18 cellular contexts compared by ENCODE assay signal in the genomic region with DNA sequence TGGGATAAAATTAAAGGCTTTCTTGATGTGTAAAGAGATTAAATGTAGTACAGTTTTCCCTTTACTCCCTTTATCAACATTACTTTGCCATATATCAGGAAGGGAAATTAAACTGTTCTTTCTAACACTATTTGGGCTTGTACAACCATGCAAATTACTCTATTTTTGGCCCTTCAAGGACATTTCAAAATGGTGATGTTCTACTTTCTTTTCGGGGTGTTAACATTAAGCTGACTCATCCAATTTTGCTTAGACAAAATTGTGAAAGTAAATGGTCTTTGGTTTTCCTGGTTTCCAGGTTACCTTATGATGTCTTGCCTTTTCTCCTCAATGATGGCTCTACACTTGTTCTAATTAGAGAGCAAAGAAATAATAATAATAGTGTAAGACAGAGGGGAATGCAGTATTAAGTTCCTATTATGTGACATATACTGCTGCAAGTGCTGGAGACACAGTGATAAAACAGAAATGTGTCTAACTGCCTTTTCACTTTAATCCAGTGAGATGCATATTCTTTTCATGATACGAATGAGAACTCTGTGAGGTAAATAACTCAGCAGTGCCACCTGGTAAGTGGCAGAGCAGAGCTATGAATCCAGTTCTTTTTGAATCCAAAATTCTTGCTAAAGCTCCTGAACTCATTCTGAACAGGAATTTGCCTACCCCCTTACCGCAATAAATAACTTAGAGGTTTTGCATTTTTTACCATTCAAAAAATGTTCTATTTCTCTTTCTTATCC. TPM values are rescaled to one million over a fixed set of nuclear protein-coding genes. Genes with fewer than 3 reads are reported as not detected.
DNase-seq lines count a peak whose midpoint lies in the region; ATAC-seq, FAIRE-seq and TF ChIP-seq lines count a peak whose summit lies in the region.
"Had no signal": no experiment of that assay in that cellular context is flagged by ENCODE, and none has a peak within 500 bp of the region (broad histone marks: within the 10 kb centered on the region; RNA-seq: fewer than 3 reads in every experiment).

No MANE protein-coding gene starts in this region.

- no peak overlapping the region for H3K23ac ChIP-seq in mesenchymal stem cell (ENCODE audit: low read length in 2 of 2)

- FAIRE-seq in K562 (lab: Jason Lieb, UNC): no peak

- no peaks in the 10 kb centered on the region for H3K9me3 Mint-ChIP-seq in neural progenitor cell
- H3K9me3 Mint-ChIP-seq: activated CD4-positive, alpha-beta T cell treated with anti-CD3 and anti-CD28 coated beads, Interleukin-2, amount 10 ng/mL, durations not matched to agents 24 days and 14 days; activated T-cell treated with anti-CD3 and anti-CD28 coated beads, Interleukin-2, amount 50 U/mL, for 4 hours; CD4-positive, alpha-beta T cell had no signal

- H4K20me1 ChIP-seq in mammary epithelial cell (ENCODE audit: insufficient read depth, low read length) (no peaks in the 10 kb centered on the region), K562 (replicated peaks; ENCODE audit: control insufficient read depth, insufficient read depth, low read length) (no peaks in the 10 kb centered on the region), neural progenitor cell (ENCODE audit: low read depth) (no peaks in the 10 kb centered on the region)

- no peak overlapping the region for H3K18ac ChIP-seq in mesenchymal stem cell (ENCODE audit: low read depth in 1 of 2, low read length in 2 of 2)

- POLR2A ChIA-PET in K562 (lab: Yijun Ruan, JAX): no interaction called here

- H3K4me1 Mint-ChIP-seq in neural progenitor cell: peaks cover 6% of the 10 kb centered on the region
- H3K4me1 Mint-ChIP-seq: activated CD4-positive, alpha-beta T cell treated with anti-CD3 and anti-CD28 coated beads, Interleukin-2, amount 10 ng/mL, durations not matched to agents 24 days and 14 days had no signal

- no peak overlapping the region for H2BK120ac ChIP-seq in mesenchymal stem cell (ENCODE audit: low read depth, low read length)

- H3K4me1 ChIP-seq in mammary epithelial cell (ENCODE audit: insufficient read depth, low read length) (no peaks in the 10 kb centered on the region), breast epithelium (no peaks in the 10 kb centered on the region), K562 (replicated peaks in 1 of 2; ENCODE audit: control insufficient read depth in 2 of 2, insufficient read depth in 2 of 2, low read length in 2 of 2) (no peaks in the 10 kb centered on the region), mesenchymal stem cell (ENCODE audit: control insufficient read depth, insufficient read depth, low read depth, low read length) (no peaks in the 10 kb centered on the region), neural progenitor cell (peaks cover 17% of the 10 kb centered on the region)
- H3K4me1 ChIP-seq: psoas muscle had no signal

- H3K9me1 ChIP-seq in K562 (ENCODE audit: control insufficient read depth, insufficient read depth, low read length): no peaks in the 10 kb centered on the region

- H3K9me3 ChIP-seq in mammary epithelial cell (replicated peaks; ENCODE audit: insufficient read depth, low read length) (no peaks in the 10 kb centered on the region), breast epithelium (no peaks in the 10 kb centered on the region), K562 (replicated peaks; ENCODE audit: control insufficient read depth, insufficient read depth, low read depth, low read length) (no peaks in the 10 kb centered on the region), mesenchymal stem cell (ENCODE audit: control insufficient read depth, low read length) (no peaks in the 10 kb centered on the region), neural progenitor cell (ENCODE audit: low read depth) (no peaks in the 10 kb centered on the region)
- H3K9me3 ChIP-seq: psoas muscle had no signal

- peak overlapping the region in 1 of 2 experiments; percentile 69 for H2BK12ac ChIP-seq in mesenchymal stem cell (ENCODE audit: low read length in 2 of 2)

- no peaks in the 10 kb centered on the region for H3K79me2 ChIP-seq in mammary epithelial cell (ENCODE audit: insufficient read depth, low read length)
- no peaks in the 10 kb centered on the region for H3K79me2 ChIP-seq in K562 (ENCODE audit: control insufficient read depth, insufficient read depth, low read length)
- H3K79me2 ChIP-seq in neural progenitor cell (ENCODE audit: low read depth): no peaks in the 10 kb centered on the region

- no peak overlapping the region for H3K27ac ChIP-seq in mammary epithelial cell (ENCODE audit: insufficient read depth, low read depth, low read length)
- peak overlapping the region in 1 of 2 donors; percentile 10 for H3K27ac ChIP-seq in breast epithelium
- no peak overlapping the region for H3K27ac ChIP-seq in K562 (ENCODE audit: extremely low read depth, low read depth, low read length)
- no peak overlapping the region for H3K27ac ChIP-seq in mesenchymal stem cell (ENCODE audit: low read length, poor library complexity, severe bottlenecking)
- H3K27ac ChIP-seq in neural progenitor cell: no peak overlapping the region
- H3K27ac ChIP-seq: psoas muscle had no signal

- H3K79me1 ChIP-seq in mesenchymal stem cell (replicated peaks; ENCODE audit: low read length, poor library complexity, severe bottlenecking): no peaks in the 10 kb centered on the region

- 0% methylated on average over 3 of the region's 3 CpGs for WGBS in mammary epithelial cell (ENCODE audit: low coverage, missing lambda C conversion rate)
- WGBS in K562 (ENCODE audit: insufficient coverage, low coverage, missing lambda C conversion rate): 2% methylated on average over 3 of the region's 3 CpGs
- 80% methylated on average over 2 of the region's 3 CpGs for WGBS in mesenchymal stem cell

- H3K4ac ChIP-seq in mesenchymal stem cell (ENCODE audit: low read depth in 1 of 2, low read length in 2 of 2): no peak overlapping the region

- no peaks in the 10 kb centered on the region for H3K27me3 Mint-ChIP-seq in neural progenitor cell (ENCODE audit: insufficient read depth, low read depth)

- DNase-seq in mammary epithelial cell (no peak), breast epithelium (ENCODE audit: low spot score in 2 of 2) (no peak), K562 (ENCODE audit: extremely low read depth in 1 of 4, low spot score in 3 of 4) (no peak), mesenchymal stem cell (peak; percentile 48), neural progenitor cell (ENCODE audit: low spot score) (no peak)
- no peak for DNase-seq in activated CD4-positive, alpha-beta T cell treated with anti-CD3 and anti-CD28 coated beads for 1 hour
- DNase-seq: 8988T; activated CD4-positive, alpha-beta T cell treated with anti-CD3 and anti-CD28 coated beads, Interleukin-2, amount 10 ng/mL, durations not matched to agents 24 days and 14 days; activated T-cell treated with anti-CD3 and anti-CD28 coated beads, Interleukin-2, amount 50 U/mL, for 4 hours; CD4-positive, alpha-beta T cell; central memory CD4-positive, alpha-beta T cell; glutamatergic neuron; Kasumi-1; NCI-H1930; psoas muscle; SHP77 had no signal

- TF ChIP-seq POLR2A in breast epithelium (IDR thresholded peaks at IDR 0.05) (no peak), K562 (conservative IDR thresholded peaks at IDR 0.05) (no peak)

- BruUV-seq in mammary epithelial cell (replicated peaks; lab: Mats Ljungman, UMichigan) (no TSS peak), K562 (replicated peaks; lab: Mats Ljungman, UMichigan) (no TSS peak)

- no peaks in the 10 kb centered on the region for H3K36me3 Mint-ChIP-seq in neural progenitor cell

- no peak for TF ChIP-seq EP300 in K562 (IDR thresholded peaks at IDR 0.05; ENCODE audit: low read length)

- H3F3A ChIP-seq in neural progenitor cell (ENCODE audit: low read depth): peaks cover 9% of the 10 kb centered on the region

- peak overlapping the region; percentile 66 for H3K4me2 ChIP-seq in mammary epithelial cell (ENCODE audit: insufficient read depth, low read depth, low read length)
- no peak overlapping the region for H3K4me2 ChIP-seq in K562 (ENCODE audit: insufficient read depth, low read length)
- no peak overlapping the region for H3K4me2 ChIP-seq in mesenchymal stem cell (ENCODE audit: low read length, poor library complexity, severe bottlenecking)
- no peak overlapping the region for H3K4me2 ChIP-seq in neural progenitor cell

- H3K27me3 ChIP-seq in mammary epithelial cell (ENCODE audit: insufficient read depth, low read length) (no peaks in the 10 kb centered on the region), breast epithelium (no peaks in the 10 kb centered on the region), K562 (ENCODE audit: control insufficient read depth in 2 of 2, insufficient read depth in 2 of 2, low read length in 2 of 2) (no peaks in the 10 kb centered on the region), mesenchymal stem cell (ENCODE audit: control insufficient read depth in 1 of 2, insufficient read depth in 1 of 2, low read length in 2 of 2) (no peaks in the 10 kb centered on the region), neural progenitor cell (no peaks in the 10 kb centered on the region)

- peak overlapping the region; percentile 52 for H2AFZ ChIP-seq in mammary epithelial cell (ENCODE audit: low read depth, low read length)
- H2AFZ ChIP-seq in K562 (ENCODE audit: low read depth, low read length): no peak overlapping the region
- no peak overlapping the region for H2AFZ ChIP-seq in mesenchymal stem cell (ENCODE audit: low read depth, low read length)
- H2AFZ ChIP-seq in neural progenitor cell (replicated peaks): no peak overlapping the region

- H3K9ac ChIP-seq in mammary epithelial cell (ENCODE audit: insufficient read depth, low read length) (no peak overlapping the region), K562 (ENCODE audit: insufficient read depth in 1 of 2, low read depth in 2 of 2, low read length in 2 of 2) (no peak overlapping the region), mesenchymal stem cell (ENCODE audit: low read length) (no peak overlapping the region), neural progenitor cell (no peak overlapping the region)

- H4K91ac ChIP-seq in mesenchymal stem cell (ENCODE audit: low read length): no peak overlapping the region

- dilution Hi-C loops in mammary epithelial cell (cut with HindIII; ENCODE audit: low sequenced_read_pairs): no loop called here

- no peak for TF ChIP-seq RAD21 in K562 (CRISPR knock-in tag; conservative IDR thresholded peaks at IDR 0.05 in 1 of 2, IDR thresholded peaks at IDR 0.05 in 1 of 2)

- no peaks in the 10 kb centered on the region for H3K36me3 ChIP-seq in mammary epithelial cell (ENCODE audit: insufficient read depth, low read length)
- no peaks in the 10 kb centered on the region for H3K36me3 ChIP-seq in breast epithelium
- no peaks in the 10 kb centered on the region for H3K36me3 ChIP-seq in K562 (ENCODE audit: control insufficient read depth, insufficient read depth, low read length)
- no peaks in the 10 kb centered on the region for H3K36me3 ChIP-seq in mesenchymal stem cell (ENCODE audit: control insufficient read depth in 1 of 2, insufficient read depth in 2 of 2, low read depth in 1 of 2, low read length in 2 of 2)
- no peaks in the 10 kb centered on the region for H3K36me3 ChIP-seq in neural progenitor cell

- no peak for ATAC-seq in K562
- no peak for ATAC-seq in HG03108 (IDR thresholded peaks at IDR 0.05; ENCODE audit: unreplicated experiment)
- no peak for ATAC-seq in HG03378 (IDR thresholded peaks at IDR 0.05; ENCODE audit: unreplicated experiment)
- ATAC-seq: activated T-cell treated with anti-CD3 and anti-CD28 coated beads, Interleukin-2, amount 50 U/mL, for 4 hours; psoas muscle had no signal

- H2BK15ac ChIP-seq in mesenchymal stem cell (ENCODE audit: low read depth, poor library complexity, severe bottlenecking): no peak overlapping the region

- H3K27ac Mint-ChIP-seq in neural progenitor cell: no peak overlapping the region
- H3K27ac Mint-ChIP-seq: activated CD4-positive, alpha-beta T cell treated with anti-CD3 and anti-CD28 coated beads, Interleukin-2, amount 10 ng/mL, durations not matched to agents 24 days and 14 days; CD4-positive, alpha-beta T cell had no signal

- intact Hi-C loops in mammary epithelial cell (cut with micrococcal nuclease) (no loop called here), breast epithelium (cut with DNase I; ENCODE audit: low total_unique reads) (no loop called here), K562 (cut with micrococcal nuclease) (no loop called here)

- H2AK5ac ChIP-seq in mesenchymal stem cell (ENCODE audit: low read length, severe bottlenecking): no peak overlapping the region

- no peak overlapping the region for H4K8ac ChIP-seq in mesenchymal stem cell (ENCODE audit: low read length)

- CTCF ChIA-PET in mammary epithelial cell (lab: Charles Lee; ENCODE audit: low non-redundant PET): no interaction called here
- CTCF ChIA-PET in K562 (lab: Yijun Ruan, JAX; ENCODE audit: low intra/inter-chr PET ratio): no interaction called here

- no peak overlapping the region for H3K4me3 Mint-ChIP-seq in neural progenitor cell
- H3K4me3 Mint-ChIP-seq: activated CD4-positive, alpha-beta T cell treated with anti-CD3 and anti-CD28 coated beads, Interleukin-2, amount 10 ng/mL, durations not matched to agents 24 days and 14 days; activated T-cell treated with anti-CD3 and anti-CD28 coated beads, Interleukin-2, amount 50 U/mL, for 4 hours; CD4-positive, alpha-beta T cell had no signal

- no peak overlapping the region for H2BK5ac ChIP-seq in mesenchymal stem cell (ENCODE audit: low read depth, low read length, poor library complexity, severe bottlenecking)

- in situ Hi-C loops in mammary epithelial cell (cut with MboI; ENCODE audit: low sequenced_read_pairs in 2 of 2): no loop called here
- in situ Hi-C loops in K562 (cut with MboI): no loop called here

- TF ChIP-seq CTCF in mammary epithelial cell (conservative IDR thresholded peaks at IDR 0.05 in 1 of 2, IDR thresholded peaks at IDR 0.05 in 1 of 2; ENCODE audit: extremely low read depth in 1 of 2, insufficient read depth in 1 of 2, low read depth in 1 of 2, low read length in 2 of 2): no peak
- TF ChIP-seq CTCF in breast epithelium (IDR thresholded peaks at IDR 0.05): no peak
- no peak for TF ChIP-seq CTCF in K562 (IDR thresholded peaks at IDR 0.05 in 2 of 3, conservative IDR thresholded peaks at IDR 0.05 in 1 of 3; ENCODE audit: insufficient read depth in 2 of 3, low read depth in 1 of 3, low read length in 3 of 3)
- no peak for TF ChIP-seq CTCF in neural progenitor cell (IDR thresholded peaks at IDR 0.05)

- H3K14ac ChIP-seq in mesenchymal stem cell (ENCODE audit: low read length in 2 of 2): no peak overlapping the region

- H3K4me3 ChIP-seq in mammary epithelial cell (replicated peaks in 1 of 3; ENCODE audit: insufficient read depth in 1 of 3, low read depth in 2 of 3, low read length in 3 of 3) (no peak overlapping the region), breast epithelium (no peak overlapping the region), K562 (no peak overlapping the region), mesenchymal stem cell (ENCODE audit: insufficient read depth in 1 of 2, low read depth in 1 of 2, low read length in 2 of 2) (no peak overlapping the region), neural progenitor cell (no peak overlapping the region)
- H3K4me3 ChIP-seq: psoas muscle had no signal

RNA-seq across cellular contexts. Expression of a gene that starts 35.7 kb away (rescaled TPM):
- 10 to 100 TPM in 1 of 2 donors, 1 to 10 TPM in 1; 4.3 to 17.3 TPM for total RNA-seq in mammary epithelial cell
- polyA plus RNA-seq in mammary epithelial cell: 0.69 TPM
- 2.3 TPM for polyA minus RNA-seq in mammary epithelial cell
- 10 to 100 TPM in 2 of 3 donors, 1 to 10 TPM in 1; 7.5 to 49.8 (median 21.6) TPM for total RNA-seq in breast epithelium
- 2.1 and 2.5 TPM in 2 replicates for total RNA-seq in K562 (2011; cell fraction: chromatin; rRNA removed; ENCODE audit: low replicate concordance)
- 0.33 and 2.1 TPM in 2 replicates for total RNA-seq in K562 (2011; cell fraction: nucleolus; rRNA removed)
- total RNA-seq in K562 (2011; cell fraction: nucleoplasm; rRNA removed): 0.53 and 1.3 TPM in 2 replicates
- 0.41 TPM in 2 replicates for total RNA-seq in K562 (2014; rRNA removed)
- total RNA-seq in K562 (2014; rRNA removed; fragmentation: Illumina TruSeq; extraction: Trizol): 0.25 and 0.32 TPM in 2 replicates
- total RNA-seq in K562 (2015; rRNA removed; fragmentation: Illumina TruSeq; extraction: Trizol): 0.08 and 0.11 TPM in 2 replicates
- total RNA-seq in K562 (2021): 0.29 and 0.49 TPM in 2 replicates
- 0.36 and 0.45 TPM in 2 replicates for polyA plus RNA-seq in K562 (2011; rRNA removed)
- 0.06 and 0.21 TPM in 2 replicates for polyA plus RNA-seq in K562 (2011; cell fraction: cytosol; rRNA removed)
- polyA plus RNA-seq in K562 (2011; cell fraction: nucleus; rRNA removed): 0.28 and 0.94 TPM in 2 replicates
- polyA plus RNA-seq in K562 (2012): 1.1 and 2.9 TPM in 2 replicates
- 0.07 and 0.51 TPM in 2 replicates for polyA plus RNA-seq in K562 (2014; fragmentation: Illumina TruSeq; extraction: Trizol)
- polyA plus RNA-seq in K562 (2014; fragmentation: Nextera tagmentation; extraction: Ambion mirVana): 1 to 10 TPM; 1.5 to 1.9 TPM
- 0.08 and 0.47 TPM in 2 replicates for polyA plus RNA-seq in K562 (2014; rRNA removed)
- 0.45 and 1.3 TPM in 2 replicates for polyA minus RNA-seq in K562 (2011; rRNA and poly(A)+ RNA removed)
- 0.76 TPM in 1 of 2 replicates, not detected in the other for polyA minus RNA-seq in K562 (2011; cell fraction: cytosol; rRNA and poly(A)+ RNA removed)
- polyA minus RNA-seq in K562 (2011; cell fraction: nucleus; rRNA and poly(A)+ RNA removed): 0.44 and 0.94 TPM in 2 replicates
- polyA plus RNA-seq in mesenchymal stem cell (2013, experiment 1 of 2): 76.3 TPM
- 76.6 TPM for polyA plus RNA-seq in mesenchymal stem cell (2013, experiment 2 of 2)
- 20.4 and 32.4 TPM in 2 replicates for total RNA-seq in neural progenitor cell (ENCODE audit: low replicate concordance)
- total RNA-seq: activated CD4-positive, alpha-beta T cell treated with anti-CD3 and anti-CD28 coated beads, Interleukin-2, amount 10 ng/mL, durations not matched to agents 24 days and 14 days had no signal
